In the genomic region with DNA sequence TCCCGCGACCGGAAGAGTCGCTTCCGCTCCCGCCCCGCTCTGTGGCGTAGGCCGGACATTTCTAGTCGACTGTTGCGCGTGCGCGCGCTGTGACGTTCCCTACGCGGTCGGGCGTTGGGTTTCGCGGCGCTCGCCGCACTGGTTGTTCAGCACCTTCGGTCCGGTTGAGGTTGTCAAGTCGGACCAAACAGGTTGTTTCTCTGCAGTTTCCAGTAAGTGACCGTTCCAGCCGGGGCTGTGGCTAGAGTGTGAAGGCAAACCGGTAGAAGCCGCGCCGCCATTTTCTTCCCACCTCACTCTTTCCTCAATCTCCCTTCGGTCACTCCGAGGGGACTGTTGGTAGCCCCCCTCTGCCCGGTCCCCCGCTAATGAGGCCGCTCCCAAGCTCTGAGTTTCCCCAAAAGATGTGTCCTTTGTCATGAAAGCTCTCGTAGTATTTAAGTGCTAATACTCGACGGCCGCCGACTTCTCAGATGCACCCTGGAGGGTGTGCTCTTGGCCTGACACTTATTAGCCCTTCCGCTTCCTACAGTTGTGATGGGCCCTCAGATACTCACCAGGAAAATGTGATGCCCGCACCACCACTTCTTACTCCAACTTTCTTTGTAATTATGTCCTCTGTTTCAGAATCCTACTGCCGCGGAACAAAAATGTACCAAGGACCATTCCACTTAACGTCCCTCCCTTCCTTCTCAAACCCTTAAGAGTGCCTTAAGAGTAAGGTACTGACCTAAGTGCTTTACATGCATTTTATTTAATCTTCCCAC, we compare ENCODE assay signal across 8 cellular contexts. TPM values are rescaled to one million over a fixed set of nuclear protein-coding genes. Genes with fewer than 3 reads are reported as not detected.
DNase-seq lines count a peak whose midpoint lies in the region; ATAC-seq, FAIRE-seq and TF ChIP-seq lines count a peak whose summit lies in the region.

No MANE protein-coding gene starts in this region.

- H3K4me2 ChIP-seq in neuronal stem cell (ENCODE audit: insufficient read depth, low read length, poor library complexity, severe bottlenecking), result peak overlapping the region; percentile 67

- H3K9me3 Mint-ChIP-seq in activated naive CD4-positive, alpha-beta T cell treated with anti-CD3 and anti-CD28 coated beads for 36 hours, result no peaks in the 10 kb centered on the region

- no peaks in the 10 kb centered on the region for H3K27me3 Mint-ChIP-seq in activated naive CD4-positive, alpha-beta T cell treated with anti-CD3 and anti-CD28 coated beads for 36 hours (ENCODE audit: low read depth)

- no peak overlapping the region for H2BK15ac ChIP-seq in neuronal stem cell (ENCODE audit: low read length)

- H3K23ac ChIP-seq in neuronal stem cell (ENCODE audit: low read depth, low read length, poor library complexity), result peak overlapping the region; percentile 99

- peak overlapping the region; percentile 89 for H3K4me3 Mint-ChIP-seq in activated naive CD4-positive, alpha-beta T cell treated with anti-CD3 and anti-CD28 coated beads for 36 hours

- H3K4ac ChIP-seq in neuronal stem cell (ENCODE audit: low read length), result no peak overlapping the region

- TF ChIP-seq POLR2A in gastroesophageal sphincter (IDR thresholded peaks at IDR 0.05), result peak; percentile 80 to 96

- H2BK120ac ChIP-seq in neuronal stem cell (ENCODE audit: low read depth, low read length), result no peak overlapping the region

- DNase-seq in H7, result peak; percentile 88
- DNase-seq in MG63, result peak; percentile 96
- DNase-seq in SJSA1 (ENCODE audit: low read depth in 1 of 2, low spot score in 2 of 2), result peak; percentile 88 to 93
- peak; percentile 80 for DNase-seq in activated naive CD4-positive, alpha-beta T cell treated with anti-CD3 and anti-CD28 coated beads for 36 hours
- peak; percentile 86 for DNase-seq in neuronal stem cell (ENCODE audit: low spot score)
- DNase-seq in stromal cell of bone marrow (ENCODE audit: low read depth), result peak; percentile 89

- no peaks in the 10 kb centered on the region for H3K36me3 Mint-ChIP-seq in activated naive CD4-positive, alpha-beta T cell treated with anti-CD3 and anti-CD28 coated beads for 36 hours (ENCODE audit: low read depth)

- CTCF ChIA-PET in activated naive CD4-positive, alpha-beta T cell treated with anti-CD3 and anti-CD28 coated beads for 36 hours (lab: Charles Lee), result interaction anchor here (0.5 to 1.8 kb wide), 5 partner anchors 14 to 121 kb away, joined by 3 to 5 read pairs (median 4); no protein-coding TSS in a partner anchor

- no peak overlapping the region for H2AK5ac ChIP-seq in neuronal stem cell (ENCODE audit: low read depth, low read length)

- H3K4me3 ChIP-seq in H7 (ENCODE audit: insufficient read depth, low read depth, low read length), result peak overlapping the region; percentile 85
- H3K4me3 ChIP-seq in MG63, result peak overlapping the region; percentile 94
- H3K4me3 ChIP-seq in SJSA1, result peak overlapping the region; percentile 66
- peak overlapping the region; percentile 56 to 90 for H3K4me3 ChIP-seq in gastroesophageal sphincter
- H3K4me3 ChIP-seq in neuronal stem cell (ENCODE audit: low read length in 2 of 2), result peak overlapping the region; percentile 90 to 96

- H3K79me1 ChIP-seq in neuronal stem cell (ENCODE audit: low read depth, low read length), result no peaks in the 10 kb centered on the region

- H3K4me1 Mint-ChIP-seq in activated naive CD4-positive, alpha-beta T cell treated with anti-CD3 and anti-CD28 coated beads for 36 hours (ENCODE audit: low read depth), result peaks cover 40% of the 10 kb centered on the region

- H4K91ac ChIP-seq in neuronal stem cell (ENCODE audit: low read depth, low read length, poor library complexity), result no peak overlapping the region

- no peaks in the 10 kb centered on the region for H3K9me3 ChIP-seq in MG63
- H3K9me3 ChIP-seq in SJSA1 (replicated peaks), result no peaks in the 10 kb centered on the region
- H3K9me3 ChIP-seq in gastroesophageal sphincter, result no peaks in the 10 kb centered on the region
- no peaks in the 10 kb centered on the region for H3K9me3 ChIP-seq in neuronal stem cell (replicated peaks in 1 of 2; ENCODE audit: control insufficient read depth in 2 of 2, insufficient read depth in 1 of 2, low read depth in 1 of 2, low read length in 2 of 2)

- peak in 1 of 4 experiments; percentile 6 for TF ChIP-seq CTCF in gastroesophageal sphincter (IDR thresholded peaks at IDR 0.05)

- peak overlapping the region; percentile 49 for H2BK12ac ChIP-seq in neuronal stem cell (ENCODE audit: low read length)

- H3K27me3 ChIP-seq in H7 (ENCODE audit: control insufficient read depth, insufficient read depth, low read length) (no peaks in the 10 kb centered on the region), MG63 (no peaks in the 10 kb centered on the region), SJSA1 (replicated peaks) (no peaks in the 10 kb centered on the region), gastroesophageal sphincter (no peaks in the 10 kb centered on the region), neuronal stem cell (ENCODE audit: control insufficient read depth in 3 of 3, insufficient read depth in 3 of 3, low read depth in 1 of 3, low read length in 3 of 3) (no peaks in the 10 kb centered on the region)

- H3K36me3 ChIP-seq in H7 (replicated peaks; ENCODE audit: control insufficient read depth, insufficient read depth, low read length) (no peaks in the 10 kb centered on the region), MG63 (no peaks in the 10 kb centered on the region), SJSA1 (no peaks in the 10 kb centered on the region), gastroesophageal sphincter (no peaks in the 10 kb centered on the region), neuronal stem cell (replicated peaks in 1 of 2; ENCODE audit: control insufficient read depth in 2 of 2, insufficient read depth in 2 of 2, low read length in 2 of 2) (peaks cover 0 to 3% of the 10 kb centered on the region in 2 donors)

- peak overlapping the region; percentile 17 for H4K8ac ChIP-seq in neuronal stem cell (ENCODE audit: low read depth, low read length)

- no peak for TF ChIP-seq EP300 in gastroesophageal sphincter (IDR thresholded peaks at IDR 0.05)

- 3 to 6% methylated on average over 19 to 20 of the region's 49 CpGs for WGBS in gastroesophageal sphincter (ENCODE audit: low coverage in 1 of 2), 2 donors
- no CpG with 5 or more reads among the region's 49 CpGs for WGBS in neuronal stem cell (ENCODE audit: extremely low coverage in 2 of 2, insufficient read length in 2 of 2, insufficient replicate concordance in 1 of 2), 2 donors

- peak overlapping the region; percentile 75 for H2BK5ac ChIP-seq in neuronal stem cell (ENCODE audit: low read length)

- peak overlapping the region; percentile 81 for H3K9ac ChIP-seq in neuronal stem cell (ENCODE audit: low read depth, low read length, poor library complexity)

- ATAC-seq in gastroesophageal sphincter, result peak; percentile 100

- H3K4me1 ChIP-seq in SJSA1 (replicated peaks) (peaks cover 11% of the 10 kb centered on the region), gastroesophageal sphincter (peaks cover 0 to 11% (median 3%) of the 10 kb centered on the region in 3 donors), neuronal stem cell (ENCODE audit: control insufficient read depth in 2 of 2, insufficient read depth in 1 of 2, low read depth in 1 of 2, low read length in 2 of 2) (no peaks in the 10 kb centered on the region)

- intact Hi-C loops in activated naive CD4-positive, alpha-beta T cell treated with anti-CD3 and anti-CD28 coated beads for 36 hours (cut with micrococcal nuclease), result loop anchor here (1.0 to 5.0 kb wide), 8 partner anchors 30 to 936 kb away; partner anchors contain the start of gene SLC30A1

- H2AFZ ChIP-seq in neuronal stem cell (ENCODE audit: low read length), result peak overlapping the region; percentile 95

- peak overlapping the region; percentile 94 for H3K14ac ChIP-seq in neuronal stem cell (ENCODE audit: low read length)

- H3K18ac ChIP-seq in neuronal stem cell (ENCODE audit: low read length), result peak overlapping the region; percentile 95

- FAIRE-seq in G401.6 (lab: Jason Lieb, UNC), result peak; percentile 53

- peak overlapping the region; percentile 92 for H3K27ac Mint-ChIP-seq in activated naive CD4-positive, alpha-beta T cell treated with anti-CD3 and anti-CD28 coated beads for 36 hours

- peak overlapping the region; percentile 96 for H3K27ac ChIP-seq in SJSA1
- peak overlapping the region; percentile 89 to 97 (median 92) for H3K27ac ChIP-seq in gastroesophageal sphincter
- peak overlapping the region; percentile 97 for H3K27ac ChIP-seq in neuronal stem cell (replicated peaks; ENCODE audit: low read length)

RNA-seq across cellular contexts. Expression of gene TRAF5, which starts 56.3 kb away (rescaled TPM):
- 21.5 and 39.3 TPM in 2 replicates for total RNA-seq in H7 (2014; rRNA removed; shearing (Covaris generic))
- 5.8 and 22.9 TPM in 2 replicates for total RNA-seq in MG63 (2014; rRNA removed; shearing (Covaris generic); ENCODE audit: low replicate concordance)
- total RNA-seq in SJSA1 (2014; rRNA removed; shearing (Covaris generic)), result 11.8 and 14.4 TPM in 2 replicates
- 10 to 100 TPM; 16.1 to 18.8 TPM for total RNA-seq in activated naive CD4-positive, alpha-beta T cell treated with anti-CD3 and anti-CD28 coated beads for 36 hours
- total RNA-seq in gastroesophageal sphincter, result 10 to 100 TPM; 20.5 to 44.2 (median 27.9) TPM
- polyA plus RNA-seq in neuronal stem cell (2013, experiment 1 of 2), result 10.8 TPM
- polyA plus RNA-seq in neuronal stem cell (2013, experiment 2 of 2), result 10.7 TPM

Comparison
In these comparisons a context has a peak if more than half of its experiments do, and no peak if none do; other contexts are left out.
1. Peak in every context shown above with its lines: DNase-seq, ATAC-seq, H3K4me3 ChIP-seq and H3K27ac ChIP-seq.